Comparison of ENCODE assay signal across 17 cellular contexts in genomic region chr10:78432582-78432981, GRCh38.
DNase-seq lines count a peak whose midpoint lies in the region; ATAC-seq and TF ChIP-seq lines count a peak whose summit lies in the region.
"Had no signal": no experiment of that assay in that cellular context is flagged by ENCODE, and none has a peak within 500 bp of the region (broad histone marks: within the 10 kb centered on the region; RNA-seq: fewer than 3 reads in every experiment).

No MANE protein-coding gene starts in this region.

- in situ Hi-C loops in Caki2 (cut with HindIII; ENCODE audit: low pct_unique_long_range_greater_than_20kb, low sequenced_read_pairs): no loop called here

- peak overlapping the region; percentile 36 for H2AFZ ChIP-seq in PC-3 (ENCODE audit: low read length)

- no peaks in the 10 kb centered on the region for H3K79me2 ChIP-seq in PC-3 (ENCODE audit: low read length)

- H3K27me3 ChIP-seq in PC-3 (ENCODE audit: low read length) (peaks cover 39% of the 10 kb centered on the region), ovary (no peaks in the 10 kb centered on the region)
- H3K27me3 ChIP-seq: dorsolateral prefrontal cortex had no signal

- H3K27ac ChIP-seq in PC-3 (ENCODE audit: low read length) (no peak overlapping the region), ovary (no peak overlapping the region)

- peak; percentile 79 for ATAC-seq in PC-3
- no peak for ATAC-seq in HG03039 (IDR thresholded peaks at IDR 0.05; ENCODE audit: unreplicated experiment)
- no peak for ATAC-seq in GM18868 (IDR thresholded peaks at IDR 0.05; ENCODE audit: unreplicated experiment)
- no peak for ATAC-seq in HG02610 (IDR thresholded peaks at IDR 0.05; ENCODE audit: unreplicated experiment)
- ATAC-seq: activated CD8-positive, alpha-beta T cell treated with anti-CD3 and anti-CD28 coated beads for 36 hours; T-cell had no signal

- intact Hi-C loops in PC-3 (cut with micrococcal nuclease) (loop anchor here (1.0 to 5.0 kb wide), 5 partner anchors 89 to 763 kb away; partner anchors contain the start of gene ZMIZ1), ovary (cut with DNase I) (loop anchor here in 1 of 4 donors (10.0 kb wide), 1 partner anchor 762 kb away; no protein-coding TSS in a partner anchor)

- H4K20me1 ChIP-seq in PC-3 (ENCODE audit: low read length): no peaks in the 10 kb centered on the region

- no peaks in the 10 kb centered on the region for H3F3A ChIP-seq in PC-3 (ENCODE audit: low read length, unreplicated experiment)

- no peaks in the 10 kb centered on the region for H3K9me3 ChIP-seq in PC-3 (ENCODE audit: low read length)
- H3K9me3 ChIP-seq in ovary: no peaks in the 10 kb centered on the region

- TF ChIP-seq CTCF in PC-3 (conservative IDR thresholded peaks at IDR 0.05; ENCODE audit: low read depth, low read length) (peak; percentile 78), foreskin fibroblast (IDR thresholded peaks at IDR 0.05; ENCODE audit: low read depth, low read length) (peak; percentile 5), ovary (IDR thresholded peaks at IDR 0.05) (no peak)

- no peak overlapping the region for H3K9ac ChIP-seq in PC-3 (ENCODE audit: low read length)

- DNase-seq in Caki2 (ENCODE audit: low read depth): peak; percentile 30
- peak; percentile 69 for DNase-seq in PC-3
- DNase-seq in foreskin fibroblast: no peak
- peak in 3 of 5 donors; percentile 28 to 48 (median 46) for DNase-seq in ovary
- no peak for DNase-seq in NCI-H128 (lab: John Stamatoyannopoulos, UW; ENCODE audit: unreplicated experiment)
- DNase-seq: activated CD8-positive, alpha-beta T cell treated with anti-CD3 and anti-CD28 coated beads for 36 hours; activated naive CD8-positive, alpha-beta T cell treated with anti-CD3 and anti-CD28 coated beads for 36 hours; COR-L47; hippocampal formation; midbrain; MM.1S; NCI-H526 treated with DMSO at 0.1 percent for 48 hours had no signal

- CTCF ChIA-PET in PC-3 (lab: Charles Lee): interaction anchor here (1.0 to 1.6 kb wide), 2 partner anchors 16 to 225 kb away, joined by 3 to 6 read pairs; no protein-coding TSS in a partner anchor

- POLR2A ChIA-PET in PC-3 (lab: Charles Lee; ENCODE audit: unreplicated experiment): no interaction called here

- 82 to 83% (median 83%) methylated on average over 2 of the region's 2 CpGs for WGBS in ovary, 3 donors

- peak overlapping the region; percentile 10 for H3K4me2 ChIP-seq in PC-3 (ENCODE audit: low read length)

- no peaks in the 10 kb centered on the region for H3K9me2 ChIP-seq in PC-3 (replicated peaks; ENCODE audit: low read length)

- H3K4me3 ChIP-seq in PC-3 (ENCODE audit: low read length) (no peak overlapping the region), foreskin fibroblast (ENCODE audit: low read depth in 1 of 2, low read length in 2 of 2) (no peak overlapping the region), ovary (no peak overlapping the region)
- H3K4me3 ChIP-seq: dorsolateral prefrontal cortex had no signal

- no peak for TF ChIP-seq POLR2A in ovary (IDR thresholded peaks at IDR 0.05)

- H3K4me1 ChIP-seq in PC-3 (ENCODE audit: insufficient read depth, low read length): peaks cover 13% of the 10 kb centered on the region
- H3K4me1 ChIP-seq in ovary (ENCODE audit: insufficient read depth): no peaks in the 10 kb centered on the region

- H3K36me3 ChIP-seq in PC-3 (ENCODE audit: low read depth, low read length): no peaks in the 10 kb centered on the region
- H3K36me3 ChIP-seq in ovary: no peaks in the 10 kb centered on the region

- no peak for TF ChIP-seq EP300 in ovary (IDR thresholded peaks at IDR 0.05)

- no TSS peak for BruUV-seq in PC-3 (replicated peaks; lab: Mats Ljungman, UMichigan)

Comparison
In these comparisons a context has a peak if more than half of its experiments do, and no peak if none do; other contexts are left out.
1. DNase-seq: peak in Caki2 (single experiment), PC-3 (single experiment) and ovary (3 of 5); none in foreskin fibroblast (0 of 2) and NCI-H128 (single experiment).
2. CTCF ChIP-seq: peak in PC-3 (single experiment) and foreskin fibroblast (single experiment); none in ovary (0 of 3).